Comparison of ENCODE assay signal across 1 cellular context in genomic region chr5:78597068-78597857, GRCh38.
TF ChIP-seq lines count a peak whose summit lies in the region.

No MANE protein-coding gene starts in this region.

TF ChIP-seq in K562, 482 proteins besides CTCF, POLR2A, EP300 and RAD21 (continued from another document):
- TF ChIP-seq NCOA1 (IDR thresholded peaks at IDR 0.05; ENCODE audit: low read depth) (0 out of 2 replicates have a peak, but pooled peaks have one; percentile 56), TCF3 (CRISPR knock-in tag; IDR thresholded peaks at IDR 0.05) (no peak), E4F1 (CRISPR knock-in tag; IDR thresholded peaks at IDR 0.05; ENCODE audit: borderline replicate concordance) (no peak), SAP30 (IDR thresholded peaks at IDR 0.05; ENCODE audit: borderline replicate concordance, insufficient read depth, low read depth, low read length, poor library complexity, severe bottlenecking) (no peak), DPF2 (IDR thresholded peaks at IDR 0.05) (peak; percentile 52; the same call in 1 of the 2 replicates), ZNF695 (CRISPR knock-in tag; IDR thresholded peaks at IDR 0.05) (no peak), SIN3B (IDR thresholded peaks at IDR 0.05; ENCODE audit: low read depth) (no peak), ZNF212 (CRISPR knock-in tag; IDR thresholded peaks at IDR 0.05) (no peak), FOXO4 (CRISPR knock-in tag; IDR thresholded peaks at IDR 0.05) (no peak), ZNF717 (CRISPR knock-in tag; IDR thresholded peaks at IDR 0.05) (no peak), LARP7 (IDR thresholded peaks at IDR 0.05) (no peak), FOXA3 (CRISPR knock-in tag; conservative IDR thresholded peaks at IDR 0.05 in 1 of 2, IDR thresholded peaks at IDR 0.05 in 1 of 2) (no peak), ZNF79 (CRISPR knock-in tag; IDR thresholded peaks at IDR 0.05; ENCODE audit: low read depth) (no peak), ZBTB12 (CRISPR knock-in tag; IDR thresholded peaks at IDR 0.05) (peak; percentile 76), ZNF316 (IDR thresholded peaks at IDR 0.05) (peak; percentile 33; the same call in 1 of the 2 replicates), HMG20B (CRISPR knock-in tag; IDR thresholded peaks at IDR 0.05) (no peak), PYGO2 (tag; IDR thresholded peaks at IDR 0.05) (no peak), ZNF184 (CRISPR knock-in tag; IDR thresholded peaks at IDR 0.05) (no peak), SRSF1 (IDR thresholded peaks at IDR 0.05; ENCODE audit: low read depth, low read length) (no peak), ATF4 (CRISPR knock-in tag; IDR thresholded peaks at IDR 0.05) (0 out of 2 replicates have a peak, but pooled peaks have one; percentile 24), TCF15 (CRISPR knock-in tag; IDR thresholded peaks at IDR 0.05) (no peak), ZBTB8A (IDR thresholded peaks at IDR 0.05; ENCODE audit: partially characterized antibody) (no peak), PTRF (tag; IDR thresholded peaks at IDR 0.05) (no peak), C11orf30 (IDR thresholded peaks at IDR 0.05; ENCODE audit: low read depth) (peak; percentile 44; the same call in 1 of the 2 replicates), SMARCE1 (IDR thresholded peaks at IDR 0.05) (peak; percentile 44; the same call in 1 of the 2 replicates), ZNF124 (CRISPR knock-in tag; IDR thresholded peaks at IDR 0.05) (no peak), MED1 (CRISPR knock-in tag; IDR thresholded peaks at IDR 0.05; ENCODE audit: borderline replicate concordance) (no peak), MYC (IDR thresholded peaks at IDR 0.05; ENCODE audit: low read depth, low read length) (no peak), MYC (CRISPR knock-in tag; IDR thresholded peaks at IDR 0.05; ENCODE audit: borderline replicate concordance, low read depth) (no peak), ZNF584 (CRISPR knock-in tag; IDR thresholded peaks at IDR 0.05; ENCODE audit: low read depth) (no peak), CGGBP1 (CRISPR knock-in tag; IDR thresholded peaks at IDR 0.05) (no peak), ZNF740 (CRISPR knock-in tag; IDR thresholded peaks at IDR 0.05) (no peak), ZNF740 (tag; IDR thresholded peaks at IDR 0.05) (no peak)
